ENCODE assay signal across 17 cellular contexts in genomic region chr10:49375611-49376010, GRCh38. TPM values are rescaled to one million over a fixed set of nuclear protein-coding genes. Genes with fewer than 3 reads are reported as not detected.
A peak's percentile ranks its signal among the peaks of the same experiment; 100 is the strongest.
DNase-seq lines count a peak whose midpoint lies in the region; ATAC-seq and TF ChIP-seq lines count a peak whose summit lies in the region.
"Had no signal": no experiment of that assay in that cellular context is flagged by ENCODE, and none has a peak within 500 bp of the region (broad histone marks: within the 10 kb centered on the region; RNA-seq: fewer than 3 reads in every experiment).

No MANE protein-coding gene starts in this region.

- DNase-seq in Right ventricle myocardium inferior (ENCODE audit: missing footprints) (no peak), cardiac septum (ENCODE audit: low spot score) (no peak), heart right ventricle (no peak), right cardiac atrium (peak in 1 of 3 donors; percentile 32), ureter (ENCODE audit: low spot score) (peak; percentile 24), hepatic stellate cell (ENCODE audit: low spot score) (no peak), NCI-H2107 (lab: John Stamatoyannopoulos, UW) (no peak)
- DNase-seq: 8988T; AML-193; CD4-positive, CD25-positive, alpha-beta regulatory T cell; DMS 273 treated with DMSO at 0.1 percent for 48 hours; GM23248 had no signal

- 41 to 54% methylated on average over 3 of the region's 3 CpGs for WGBS in heart right ventricle, 2 donors
- WGBS in right cardiac atrium, result 62% methylated on average over 3 of the region's 3 CpGs

- H3K36me3 ChIP-seq in heart right ventricle, result no peaks in the 10 kb centered on the region
- H3K36me3 ChIP-seq: BLaER1 had no signal

- H3K4me3 ChIP-seq in heart right ventricle (no peak overlapping the region), right cardiac atrium (ENCODE audit: low read length) (no peak overlapping the region)
- H3K4me3 ChIP-seq: BLaER1, GM23248 had no signal

- H3K27me3 ChIP-seq in heart right ventricle, result peaks cover 0 to 9% (median 0%) of the 10 kb centered on the region in 7 donors
- H3K27me3 ChIP-seq in right cardiac atrium (ENCODE audit: control insufficient read depth, insufficient read depth), result no peaks in the 10 kb centered on the region
- H3K27me3 ChIP-seq: BLaER1 had no signal

- peak; percentile 83 for ATAC-seq in Right ventricle myocardium inferior
- peak in 7 of 8 donors; percentile 29 to 94 (median 78) for ATAC-seq in heart right ventricle
- peak; percentile 51 to 56 for ATAC-seq in right cardiac atrium
- ATAC-seq in HG03521 (IDR thresholded peaks at IDR 0.05; ENCODE audit: unreplicated experiment), result no peak
- ATAC-seq: HCT116 had no signal

- H3K27ac ChIP-seq in heart right ventricle (no peak overlapping the region), right cardiac atrium (ENCODE audit: low read length) (no peak overlapping the region)
- H3K27ac ChIP-seq: BLaER1, GM23248, HL-60 had no signal

- H3K9me3 ChIP-seq in heart right ventricle (no peaks in the 10 kb centered on the region), right cardiac atrium (ENCODE audit: control insufficient read depth, low read length) (no peaks in the 10 kb centered on the region)
- H3K9me3 ChIP-seq: BLaER1 had no signal

- intact Hi-C loops in Right ventricle myocardium inferior (cut with DNase I) (no loop called here), cardiac septum (cut with DNase I) (no loop called here), heart right ventricle (cut with DNase I) (loop anchor here in 1 of 10 donors (10.0 kb wide), 1 partner anchor 711 kb away; no protein-coding TSS in a partner anchor), right cardiac atrium (cut with DNase I) (no loop called here)

- no peak for TF ChIP-seq CTCF in heart right ventricle (IDR thresholded peaks at IDR 0.05)

- no peaks in the 10 kb centered on the region for H3K4me1 ChIP-seq in heart right ventricle
- no peaks in the 10 kb centered on the region for H3K4me1 ChIP-seq in right cardiac atrium (ENCODE audit: control insufficient read depth, insufficient read depth, low read length)

RNA-seq across cellular contexts. Expression of gene DRGX, which starts 20.3 kb away (rescaled TPM):
- total RNA-seq in Right ventricle myocardium inferior (not detected), cardiac septum (not detected), heart right ventricle (not detected), right cardiac atrium (not detected), ureter (not detected)
- polyA plus RNA-seq in heart right ventricle (not detected), right cardiac atrium (not detected)
- total RNA-seq: CD4-positive, CD25-positive, alpha-beta regulatory T cell; Daoy; GM23248 had no signal
- polyA plus RNA-seq: CD4-positive, CD25-positive, alpha-beta regulatory T cell had no signal
